In the genomic region with DNA sequence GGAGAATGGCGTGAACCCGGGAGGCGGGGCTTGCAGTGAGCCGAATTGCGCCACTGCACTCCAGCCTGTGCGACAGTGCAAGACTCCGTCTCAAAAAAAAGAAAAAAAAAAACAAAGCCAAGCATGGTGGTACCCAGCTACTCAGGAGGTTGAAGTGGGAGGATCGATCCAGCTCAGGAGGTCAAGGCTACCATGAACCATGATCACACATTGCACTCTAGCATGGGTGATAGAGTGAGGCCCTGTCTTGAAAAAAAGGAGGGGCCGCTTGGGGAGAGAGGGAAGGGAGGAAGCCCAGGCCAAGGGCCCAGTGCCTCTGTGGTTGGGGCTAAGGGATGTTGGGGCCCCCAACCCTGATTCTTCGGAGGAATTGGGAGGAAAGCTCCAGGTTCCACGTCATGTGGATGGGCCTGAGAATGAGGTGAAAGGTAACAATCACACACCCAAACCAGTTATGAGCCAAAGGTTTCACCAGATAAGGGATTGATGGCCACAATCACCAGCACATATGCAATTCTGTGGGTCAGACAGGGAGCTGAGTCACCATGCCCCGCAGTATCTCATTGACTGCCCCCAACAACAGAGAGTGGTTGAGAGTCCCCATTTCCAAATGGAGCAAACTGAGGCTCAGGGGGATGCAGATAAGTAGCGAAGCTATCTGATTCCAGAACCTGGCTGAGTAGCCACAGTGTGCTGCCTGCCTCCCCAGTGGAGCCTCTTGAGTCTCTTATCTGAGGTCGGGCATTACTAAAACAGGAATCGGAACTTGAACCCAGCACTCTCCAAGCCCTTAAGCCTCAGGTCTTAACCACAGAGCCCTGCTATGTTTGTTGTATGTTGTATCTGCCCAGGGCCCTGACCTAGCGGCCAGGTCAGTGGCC, we compare ENCODE assay signal across 1 cellular context.
TF ChIP-seq lines count a peak whose summit lies in the region.

No MANE protein-coding gene starts in this region.

TF ChIP-seq in HepG2, 621 proteins besides CTCF, POLR2A, EP300 and RAD21 (continued from another document and continues in another):
- TF ChIP-seq ZNF777 (CRISPR knock-in tag; IDR thresholded peaks at IDR 0.05) = no peak
- no peak for TF ChIP-seq ZNF446 (CRISPR knock-in tag; IDR thresholded peaks at IDR 0.05)
- no peak for TF ChIP-seq ZFP36L1 (CRISPR knock-in tag; IDR thresholded peaks at IDR 0.05)
- no peak for TF ChIP-seq ZNF432 (CRISPR knock-in tag; IDR thresholded peaks at IDR 0.05; ENCODE audit: borderline replicate concordance)
- TF ChIP-seq, protein P1, sequence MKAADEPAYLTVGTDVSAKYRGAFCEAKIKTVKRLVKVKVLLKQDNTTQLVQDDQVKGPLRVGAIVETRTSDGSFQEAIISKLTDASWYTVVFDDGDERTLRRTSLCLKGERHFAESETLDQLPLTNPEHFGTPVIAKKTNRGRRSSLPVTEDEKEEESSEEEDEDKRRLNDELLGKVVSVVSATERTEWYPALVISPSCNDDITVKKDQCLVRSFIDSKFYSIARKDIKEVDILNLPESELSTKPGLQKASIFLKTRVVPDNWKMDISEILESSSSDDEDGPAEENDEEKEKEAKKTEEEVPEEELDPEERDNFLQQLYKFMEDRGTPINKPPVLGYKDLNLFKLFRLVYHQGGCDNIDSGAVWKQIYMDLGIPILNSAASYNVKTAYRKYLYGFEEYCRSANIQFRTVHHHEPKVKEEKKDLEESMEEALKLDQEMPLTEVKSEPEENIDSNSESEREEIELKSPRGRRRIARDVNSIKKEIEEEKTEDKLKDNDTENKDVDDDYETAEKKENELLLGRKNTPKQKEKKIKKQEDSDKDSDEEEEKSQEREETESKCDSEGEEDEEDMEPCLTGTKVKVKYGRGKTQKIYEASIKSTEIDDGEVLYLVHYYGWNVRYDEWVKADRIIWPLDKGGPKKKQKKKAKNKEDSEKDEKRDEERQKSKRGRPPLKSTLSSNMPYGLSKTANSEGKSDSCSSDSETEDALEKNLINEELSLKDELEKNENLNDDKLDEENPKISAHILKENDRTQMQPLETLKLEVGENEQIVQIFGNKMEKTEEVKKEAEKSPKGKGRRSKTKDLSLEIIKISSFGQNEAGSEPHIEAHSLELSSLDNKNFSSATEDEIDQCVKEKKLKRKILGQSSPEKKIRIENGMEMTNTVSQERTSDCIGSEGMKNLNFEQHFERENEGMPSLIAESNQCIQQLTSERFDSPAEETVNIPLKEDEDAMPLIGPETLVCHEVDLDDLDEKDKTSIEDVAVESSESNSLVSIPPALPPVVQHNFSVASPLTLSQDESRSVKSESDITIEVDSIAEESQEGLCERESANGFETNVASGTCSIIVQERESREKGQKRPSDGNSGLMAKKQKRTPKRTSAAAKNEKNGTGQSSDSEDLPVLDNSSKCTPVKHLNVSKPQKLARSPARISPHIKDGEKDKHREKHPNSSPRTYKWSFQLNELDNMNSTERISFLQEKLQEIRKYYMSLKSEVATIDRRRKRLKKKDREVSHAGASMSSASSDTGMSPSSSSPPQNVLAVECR (CRISPR knock-in tag; IDR thresholded peaks at IDR 0.05; ENCODE audit: borderline replicate concordance) = no peak
- no peak; the same call in 1 of the 2 replicates for TF ChIP-seq FOXO1 (CRISPR knock-in tag; IDR thresholded peaks at IDR 0.05)
- no peak for TF ChIP-seq HDAC6 (IDR thresholded peaks at IDR 0.05; ENCODE audit: low read depth, low read length)
- no peak for TF ChIP-seq ZNF772 (CRISPR knock-in tag; IDR thresholded peaks at IDR 0.05)
- TF ChIP-seq JDP2 (CRISPR knock-in tag; IDR thresholded peaks at IDR 0.05; ENCODE audit: borderline replicate concordance) = no peak
- TF ChIP-seq NFYC (CRISPR knock-in tag; IDR thresholded peaks at IDR 0.05) = no peak
- TF ChIP-seq CBX1 (IDR thresholded peaks at IDR 0.05; ENCODE audit: low read depth) = no peak
- no peak for TF ChIP-seq ZNF530 (CRISPR knock-in tag; IDR thresholded peaks at IDR 0.05; ENCODE audit: low read depth)
- no peak for TF ChIP-seq ZNF263 (CRISPR knock-in tag; IDR thresholded peaks at IDR 0.05)
- TF ChIP-seq RORA (CRISPR knock-in tag; IDR thresholded peaks at IDR 0.05) = no peak
- TF ChIP-seq SIN3B (IDR thresholded peaks at IDR 0.05; ENCODE audit: low read length) = no peak
- TF ChIP-seq, protein P2, sequence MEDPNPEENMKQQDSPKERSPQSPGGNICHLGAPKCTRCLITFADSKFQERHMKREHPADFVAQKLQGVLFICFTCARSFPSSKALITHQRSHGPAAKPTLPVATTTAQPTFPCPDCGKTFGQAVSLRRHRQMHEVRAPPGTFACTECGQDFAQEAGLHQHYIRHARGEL (CRISPR knock-in tag; IDR thresholded peaks at IDR 0.05) = no peak
- TF ChIP-seq ZNF776 (CRISPR knock-in tag; IDR thresholded peaks at IDR 0.05) = no peak
- TF ChIP-seq ZNF256 (CRISPR knock-in tag; conservative IDR thresholded peaks at IDR 0.05) = 0 out of 2 replicates have a peak, but pooled peaks have one; percentile 10
- TF ChIP-seq FOSL1 (CRISPR knock-in tag; IDR thresholded peaks at IDR 0.05; ENCODE audit: borderline replicate concordance) = no peak
- no peak for TF ChIP-seq RARG (CRISPR knock-in tag; IDR thresholded peaks at IDR 0.05; ENCODE audit: low read depth)
- TF ChIP-seq ZNF460 (CRISPR knock-in tag; IDR thresholded peaks at IDR 0.05; ENCODE audit: borderline replicate concordance) = no peak
- TF ChIP-seq ZHX1 (CRISPR knock-in tag; IDR thresholded peaks at IDR 0.05; ENCODE audit: low read depth) = no peak
- TF ChIP-seq MLXIP (CRISPR knock-in tag; IDR thresholded peaks at IDR 0.05; ENCODE audit: borderline replicate concordance) = no peak
- no peak for TF ChIP-seq MIER2 (CRISPR knock-in tag; IDR thresholded peaks at IDR 0.05)
- TF ChIP-seq ZNF883 (CRISPR knock-in tag; IDR thresholded peaks at IDR 0.05; ENCODE audit: not compliant biosample characterization) = no peak
- TF ChIP-seq ZNF850 (CRISPR knock-in tag; conservative IDR thresholded peaks at IDR 0.05) = no peak
- no peak for TF ChIP-seq ZNF253 (CRISPR knock-in tag; IDR thresholded peaks at IDR 0.05; ENCODE audit: borderline replicate concordance)
- TF ChIP-seq ZNF484 (CRISPR knock-in tag; IDR thresholded peaks at IDR 0.05; ENCODE audit: borderline replicate concordance, low read depth) = no peak
- TF ChIP-seq TOPORS (CRISPR knock-in tag; IDR thresholded peaks at IDR 0.05) = no peak
- 0 out of 2 replicates have a peak, but pooled peaks have one; percentile 6 for TF ChIP-seq TFDP1 (CRISPR knock-in tag; IDR thresholded peaks at IDR 0.05; ENCODE audit: borderline replicate concordance)
- TF ChIP-seq, protein P3, sequence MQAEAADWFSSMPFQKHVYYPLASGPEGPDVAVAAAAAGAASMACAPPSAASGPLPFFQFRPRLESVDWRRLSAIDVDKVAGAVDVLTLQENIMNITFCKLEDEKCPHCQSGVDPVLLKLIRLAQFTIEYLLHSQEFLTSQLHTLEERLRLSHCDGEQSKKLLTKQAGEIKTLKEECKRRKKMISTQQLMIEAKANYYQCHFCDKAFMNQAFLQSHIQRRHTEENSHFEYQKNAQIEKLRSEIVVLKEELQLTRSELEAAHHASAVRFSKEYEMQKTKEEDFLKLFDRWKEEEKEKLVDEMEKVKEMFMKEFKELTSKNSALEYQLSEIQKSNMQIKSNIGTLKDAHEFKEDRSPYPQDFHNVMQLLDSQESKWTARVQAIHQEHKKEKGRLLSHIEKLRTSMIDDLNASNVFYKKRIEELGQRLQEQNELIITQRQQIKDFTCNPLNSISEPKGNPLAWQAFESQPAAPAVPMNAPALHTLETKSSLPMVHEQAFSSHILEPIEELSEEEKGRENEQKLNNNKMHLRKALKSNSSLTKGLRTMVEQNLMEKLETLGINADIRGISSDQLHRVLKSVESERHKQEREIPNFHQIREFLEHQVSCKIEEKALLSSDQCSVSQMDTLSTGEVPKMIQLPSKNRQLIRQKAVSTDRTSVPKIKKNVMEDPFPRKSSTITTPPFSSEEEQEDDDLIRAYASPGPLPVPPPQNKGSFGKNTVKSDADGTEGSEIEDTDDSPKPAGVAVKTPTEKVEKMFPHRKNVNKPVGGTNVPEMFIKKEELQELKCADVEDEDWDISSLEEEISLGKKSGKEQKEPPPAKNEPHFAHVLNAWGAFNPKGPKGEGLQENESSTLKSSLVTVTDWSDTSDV (CRISPR knock-in tag; IDR thresholded peaks at IDR 0.05) = no peak
- TF ChIP-seq NR2F6 (IDR thresholded peaks at IDR 0.05) = peak; percentile 60
- no peak; the same call in 1 of the 2 replicates for TF ChIP-seq NR2F6 (CRISPR knock-in tag; IDR thresholded peaks at IDR 0.05)
- TF ChIP-seq SRY (CRISPR knock-in tag; IDR thresholded peaks at IDR 0.05) = peak; percentile 42; the same call in 1 of the 2 replicates
- TF ChIP-seq ISX (CRISPR knock-in tag; conservative IDR thresholded peaks at IDR 0.05) = no peak
- no peak for TF ChIP-seq ZNF496 (CRISPR knock-in tag; IDR thresholded peaks at IDR 0.05; ENCODE audit: insufficient replicate concordance)
- no peak for TF ChIP-seq PAWR (CRISPR knock-in tag; IDR thresholded peaks at IDR 0.05; ENCODE audit: borderline replicate concordance)
- no peak for TF ChIP-seq SYNCRIP (IDR thresholded peaks at IDR 0.05; ENCODE audit: insufficient read depth, low read depth, low read length)
- TF ChIP-seq, protein P4, sequence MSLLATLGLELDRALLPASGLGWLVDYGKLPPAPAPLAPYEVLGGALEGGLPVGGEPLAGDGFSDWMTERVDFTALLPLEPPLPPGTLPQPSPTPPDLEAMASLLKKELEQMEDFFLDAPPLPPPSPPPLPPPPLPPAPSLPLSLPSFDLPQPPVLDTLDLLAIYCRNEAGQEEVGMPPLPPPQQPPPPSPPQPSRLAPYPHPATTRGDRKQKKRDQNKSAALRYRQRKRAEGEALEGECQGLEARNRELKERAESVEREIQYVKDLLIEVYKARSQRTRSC (CRISPR knock-in tag; IDR thresholded peaks at IDR 0.05; ENCODE audit: low read depth) = no peak
- no peak for TF ChIP-seq ZNF83 (CRISPR knock-in tag; IDR thresholded peaks at IDR 0.05; ENCODE audit: borderline replicate concordance)
- TF ChIP-seq ATF7 (IDR thresholded peaks at IDR 0.05) = no peak
- TF ChIP-seq ATF7 (CRISPR knock-in tag; IDR thresholded peaks at IDR 0.05) = no peak
- no peak for TF ChIP-seq ATM (IDR thresholded peaks at IDR 0.05; ENCODE audit: borderline replicate concordance)
- TF ChIP-seq ZNF232 (CRISPR knock-in tag; IDR thresholded peaks at IDR 0.05; ENCODE audit: borderline replicate concordance) = no peak
